Comparison of ENCODE assay signal across 1 cellular context in the genomic region with DNA sequence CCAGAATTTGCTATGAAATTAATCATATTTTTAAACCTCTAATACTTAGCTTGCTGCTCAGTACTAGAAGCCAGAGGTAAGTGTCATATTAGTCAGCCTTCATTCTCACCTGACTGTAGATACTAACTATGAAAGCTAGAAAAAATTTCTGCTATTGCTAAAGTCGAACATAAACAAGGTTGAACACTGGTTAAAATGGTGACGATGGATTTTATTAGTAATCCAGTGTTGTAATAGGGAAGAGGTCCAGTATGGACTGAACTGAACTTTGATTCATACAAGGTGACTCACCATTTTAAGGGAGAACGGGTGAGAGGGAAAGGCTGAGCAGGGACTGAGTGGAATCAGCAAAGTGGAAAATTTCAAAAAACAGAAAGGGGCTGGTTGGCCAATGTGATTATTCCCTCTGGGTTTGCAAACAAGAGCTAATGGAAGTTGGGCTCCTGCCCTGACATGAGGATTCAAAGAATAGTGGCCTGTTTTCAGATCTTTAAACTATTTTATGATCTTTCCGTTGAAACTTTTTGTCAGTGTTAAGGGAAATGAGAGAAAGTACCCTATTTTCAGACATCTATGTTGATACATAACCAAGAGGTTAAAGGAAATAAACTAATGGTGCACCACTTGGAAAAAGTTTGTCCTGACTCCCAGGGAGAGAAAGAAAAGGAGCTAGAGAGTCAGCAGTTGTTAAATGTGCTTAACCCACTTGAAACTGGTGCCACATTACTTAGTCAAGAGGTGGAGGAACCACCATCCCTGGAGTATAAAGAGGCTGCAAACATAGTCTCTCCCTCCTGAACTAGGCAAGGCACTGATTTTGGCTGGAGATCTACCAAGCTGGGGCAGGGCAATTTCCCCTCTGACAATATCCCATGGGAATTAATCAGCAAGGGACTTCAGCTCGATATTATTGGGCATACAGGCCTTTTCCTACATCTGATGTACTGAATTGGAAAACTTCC.
TF ChIP-seq lines count a peak whose summit lies in the region.

No MANE protein-coding gene starts in this region.

TF ChIP-seq in HepG2, 621 proteins besides CTCF, POLR2A, EP300 and RAD21 (continues in another document):
- TF ChIP-seq, protein P1, sequence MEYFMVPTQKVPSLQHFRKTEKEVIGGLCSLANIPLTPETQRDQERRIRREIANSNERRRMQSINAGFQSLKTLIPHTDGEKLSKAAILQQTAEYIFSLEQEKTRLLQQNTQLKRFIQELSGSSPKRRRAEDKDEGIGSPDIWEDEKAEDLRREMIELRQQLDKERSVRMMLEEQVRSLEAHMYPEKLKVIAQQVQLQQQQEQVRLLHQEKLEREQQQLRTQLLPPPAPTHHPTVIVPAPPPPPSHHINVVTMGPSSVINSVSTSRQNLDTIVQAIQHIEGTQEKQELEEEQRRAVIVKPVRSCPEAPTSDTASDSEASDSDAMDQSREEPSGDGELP (IDR thresholded peaks at IDR 0.05; ENCODE audit: borderline replicate concordance, low read depth): peak; percentile 57; the same call in 1 of the 2 replicates
- peak; percentile 42; the same call in 1 of the 2 replicates for TF ChIP-seq YEATS4 (CRISPR knock-in tag; IDR thresholded peaks at IDR 0.05; ENCODE audit: borderline replicate concordance)
- peak; percentile 94 for TF ChIP-seq TBX3 (IDR thresholded peaks at IDR 0.05; ENCODE audit: borderline replicate concordance)
- TF ChIP-seq, protein P2, sequence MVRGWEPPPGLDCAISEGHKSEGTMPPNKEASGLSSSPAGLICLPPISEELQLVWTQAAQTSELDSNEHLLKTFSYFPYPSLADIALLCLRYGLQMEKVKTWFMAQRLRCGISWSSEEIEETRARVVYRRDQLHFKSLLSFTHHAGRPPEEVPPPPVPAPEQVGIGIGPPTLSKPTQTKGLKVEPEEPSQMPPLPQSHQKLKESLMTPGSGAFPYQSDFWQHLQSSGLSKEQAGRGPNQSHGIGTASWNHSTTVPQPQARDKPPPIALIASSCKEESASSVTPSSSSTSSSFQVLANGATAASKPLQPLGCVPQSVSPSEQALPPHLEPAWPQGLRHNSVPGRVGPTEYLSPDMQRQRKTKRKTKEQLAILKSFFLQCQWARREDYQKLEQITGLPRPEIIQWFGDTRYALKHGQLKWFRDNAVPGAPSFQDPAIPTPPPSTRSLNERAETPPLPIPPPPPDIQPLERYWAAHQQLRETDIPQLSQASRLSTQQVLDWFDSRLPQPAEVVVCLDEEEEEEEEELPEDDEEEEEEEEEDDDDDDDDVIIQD (CRISPR knock-in tag; IDR thresholded peaks at IDR 0.05; ENCODE audit: low read depth): peak; percentile 30; the same call in 1 of the 2 replicates
- TF ChIP-seq ZNF292 (CRISPR knock-in tag; IDR thresholded peaks at IDR 0.05; ENCODE audit: borderline replicate concordance, low read depth): no peak
- TF ChIP-seq MED1 (CRISPR knock-in tag; IDR thresholded peaks at IDR 0.05): peak; percentile 99
- 0 out of 2 replicates have a peak, but pooled peaks have one; percentile 57 for TF ChIP-seq ARNTL (CRISPR knock-in tag; IDR thresholded peaks at IDR 0.05)
- peak; percentile 97 for TF ChIP-seq ZFP82 (CRISPR knock-in tag; IDR thresholded peaks at IDR 0.05; ENCODE audit: borderline replicate concordance)
- TF ChIP-seq XBP1 (CRISPR knock-in tag; IDR thresholded peaks at IDR 0.05): no peak
- peak; percentile 31; the same call in 1 of the 2 replicates for TF ChIP-seq KMT2B (CRISPR knock-in tag; IDR thresholded peaks at IDR 0.05)
- TF ChIP-seq HNRNPUL1 (IDR thresholded peaks at IDR 0.05; ENCODE audit: low read depth, low read length): no peak
- TF ChIP-seq DMAP1 (CRISPR knock-in tag; IDR thresholded peaks at IDR 0.05): peak; percentile 62; the same call in 1 of the 2 replicates
- TF ChIP-seq, protein P3, sequence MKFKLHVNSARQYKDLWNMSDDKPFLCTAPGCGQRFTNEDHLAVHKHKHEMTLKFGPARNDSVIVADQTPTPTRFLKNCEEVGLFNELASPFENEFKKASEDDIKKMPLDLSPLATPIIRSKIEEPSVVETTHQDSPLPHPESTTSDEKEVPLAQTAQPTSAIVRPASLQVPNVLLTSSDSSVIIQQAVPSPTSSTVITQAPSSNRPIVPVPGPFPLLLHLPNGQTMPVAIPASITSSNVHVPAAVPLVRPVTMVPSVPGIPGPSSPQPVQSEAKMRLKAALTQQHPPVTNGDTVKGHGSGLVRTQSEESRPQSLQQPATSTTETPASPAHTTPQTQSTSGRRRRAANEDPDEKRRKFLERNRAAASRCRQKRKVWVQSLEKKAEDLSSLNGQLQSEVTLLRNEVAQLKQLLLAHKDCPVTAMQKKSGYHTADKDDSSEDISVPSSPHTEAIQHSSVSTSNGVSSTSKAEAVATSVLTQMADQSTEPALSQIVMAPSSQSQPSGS (CRISPR knock-in tag; IDR thresholded peaks at IDR 0.05): peak; percentile 89
- TF ChIP-seq, protein P4, sequence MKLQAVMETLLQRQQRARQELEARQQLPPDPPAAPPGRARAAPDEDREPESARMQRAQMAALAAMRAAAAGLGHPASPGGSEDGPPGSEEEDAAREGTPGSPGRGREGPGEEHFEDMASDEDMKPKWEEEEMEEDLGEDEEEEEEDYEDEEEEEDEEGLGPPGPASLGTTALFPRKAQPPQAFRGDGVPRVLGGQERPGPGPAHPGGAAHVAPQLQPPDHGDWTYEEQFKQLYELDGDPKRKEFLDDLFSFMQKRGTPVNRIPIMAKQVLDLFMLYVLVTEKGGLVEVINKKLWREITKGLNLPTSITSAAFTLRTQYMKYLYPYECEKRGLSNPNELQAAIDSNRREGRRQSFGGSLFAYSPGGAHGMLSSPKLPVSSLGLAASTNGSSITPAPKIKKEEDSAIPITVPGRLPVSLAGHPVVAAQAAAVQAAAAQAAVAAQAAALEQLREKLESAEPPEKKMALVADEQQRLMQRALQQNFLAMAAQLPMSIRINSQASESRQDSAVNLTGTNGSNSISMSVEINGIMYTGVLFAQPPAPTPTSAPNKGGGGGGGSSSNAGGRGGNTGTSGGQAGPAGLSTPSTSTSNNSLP (IDR thresholded peaks at IDR 0.05; ENCODE audit: low read depth, low read length): peak; percentile 97
- peak; percentile 42; the same call in 1 of the 2 replicates for TF ChIP-seq LCORL (IDR thresholded peaks at IDR 0.05)
- TF ChIP-seq LCORL (CRISPR knock-in tag; IDR thresholded peaks at IDR 0.05): peak; percentile 28; the same call in 1 of the 2 replicates
- TF ChIP-seq ZNF850 (CRISPR knock-in tag; conservative IDR thresholded peaks at IDR 0.05): no peak
- no peak for TF ChIP-seq NCOA5 (CRISPR knock-in tag; IDR thresholded peaks at IDR 0.05)
- TF ChIP-seq ZNF3 (CRISPR knock-in tag; IDR thresholded peaks at IDR 0.05): 0 out of 2 replicates have a peak, but pooled peaks have one; percentile 34
- peak; percentile 69 for TF ChIP-seq POGZ (CRISPR knock-in tag; IDR thresholded peaks at IDR 0.05)
- TF ChIP-seq, protein P5, sequence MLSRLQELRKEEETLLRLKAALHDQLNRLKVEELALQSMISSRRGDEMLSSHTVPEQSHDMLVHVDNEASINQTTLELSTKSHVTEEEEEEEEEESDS (CRISPR knock-in tag; IDR thresholded peaks at IDR 0.05; ENCODE audit: borderline replicate concordance): no peak
- TF ChIP-seq RELA (CRISPR knock-in tag; IDR thresholded peaks at IDR 0.05): 0 out of 2 replicates have a peak, but pooled peaks have one; percentile 40
- peak; percentile 98 for TF ChIP-seq FOXK2 (IDR thresholded peaks at IDR 0.05)
- TF ChIP-seq KAT7 (CRISPR knock-in tag; IDR thresholded peaks at IDR 0.05; ENCODE audit: borderline replicate concordance): no peak
- 0 out of 2 replicates have a peak, but pooled peaks have one; percentile 56 for TF ChIP-seq SMARCC2 (IDR thresholded peaks at IDR 0.05)
- TF ChIP-seq SOX13 (IDR thresholded peaks at IDR 0.05): peak; percentile 60; the same call in 1 of the 2 replicates
- peak in 1 of 2 experiments; percentile 85; a peak in 2 of 4 replicates for TF ChIP-seq SOX13 (CRISPR knock-in tag; conservative IDR thresholded peaks at IDR 0.05 in 1 of 2, IDR thresholded peaks at IDR 0.05 in 1 of 2)
- TF ChIP-seq MED13 (CRISPR knock-in tag; IDR thresholded peaks at IDR 0.05): peak; percentile 83
- no peak for TF ChIP-seq ZNF550 (CRISPR knock-in tag; IDR thresholded peaks at IDR 0.05; ENCODE audit: borderline replicate concordance)
- TF ChIP-seq, protein P6, sequence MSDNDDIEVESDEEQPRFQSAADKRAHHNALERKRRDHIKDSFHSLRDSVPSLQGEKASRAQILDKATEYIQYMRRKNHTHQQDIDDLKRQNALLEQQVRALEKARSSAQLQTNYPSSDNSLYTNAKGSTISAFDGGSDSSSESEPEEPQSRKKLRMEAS (IDR thresholded peaks at IDR 0.05): peak; percentile 64; the same call in 1 of the 2 replicates
- TF ChIP-seq, protein P7, sequence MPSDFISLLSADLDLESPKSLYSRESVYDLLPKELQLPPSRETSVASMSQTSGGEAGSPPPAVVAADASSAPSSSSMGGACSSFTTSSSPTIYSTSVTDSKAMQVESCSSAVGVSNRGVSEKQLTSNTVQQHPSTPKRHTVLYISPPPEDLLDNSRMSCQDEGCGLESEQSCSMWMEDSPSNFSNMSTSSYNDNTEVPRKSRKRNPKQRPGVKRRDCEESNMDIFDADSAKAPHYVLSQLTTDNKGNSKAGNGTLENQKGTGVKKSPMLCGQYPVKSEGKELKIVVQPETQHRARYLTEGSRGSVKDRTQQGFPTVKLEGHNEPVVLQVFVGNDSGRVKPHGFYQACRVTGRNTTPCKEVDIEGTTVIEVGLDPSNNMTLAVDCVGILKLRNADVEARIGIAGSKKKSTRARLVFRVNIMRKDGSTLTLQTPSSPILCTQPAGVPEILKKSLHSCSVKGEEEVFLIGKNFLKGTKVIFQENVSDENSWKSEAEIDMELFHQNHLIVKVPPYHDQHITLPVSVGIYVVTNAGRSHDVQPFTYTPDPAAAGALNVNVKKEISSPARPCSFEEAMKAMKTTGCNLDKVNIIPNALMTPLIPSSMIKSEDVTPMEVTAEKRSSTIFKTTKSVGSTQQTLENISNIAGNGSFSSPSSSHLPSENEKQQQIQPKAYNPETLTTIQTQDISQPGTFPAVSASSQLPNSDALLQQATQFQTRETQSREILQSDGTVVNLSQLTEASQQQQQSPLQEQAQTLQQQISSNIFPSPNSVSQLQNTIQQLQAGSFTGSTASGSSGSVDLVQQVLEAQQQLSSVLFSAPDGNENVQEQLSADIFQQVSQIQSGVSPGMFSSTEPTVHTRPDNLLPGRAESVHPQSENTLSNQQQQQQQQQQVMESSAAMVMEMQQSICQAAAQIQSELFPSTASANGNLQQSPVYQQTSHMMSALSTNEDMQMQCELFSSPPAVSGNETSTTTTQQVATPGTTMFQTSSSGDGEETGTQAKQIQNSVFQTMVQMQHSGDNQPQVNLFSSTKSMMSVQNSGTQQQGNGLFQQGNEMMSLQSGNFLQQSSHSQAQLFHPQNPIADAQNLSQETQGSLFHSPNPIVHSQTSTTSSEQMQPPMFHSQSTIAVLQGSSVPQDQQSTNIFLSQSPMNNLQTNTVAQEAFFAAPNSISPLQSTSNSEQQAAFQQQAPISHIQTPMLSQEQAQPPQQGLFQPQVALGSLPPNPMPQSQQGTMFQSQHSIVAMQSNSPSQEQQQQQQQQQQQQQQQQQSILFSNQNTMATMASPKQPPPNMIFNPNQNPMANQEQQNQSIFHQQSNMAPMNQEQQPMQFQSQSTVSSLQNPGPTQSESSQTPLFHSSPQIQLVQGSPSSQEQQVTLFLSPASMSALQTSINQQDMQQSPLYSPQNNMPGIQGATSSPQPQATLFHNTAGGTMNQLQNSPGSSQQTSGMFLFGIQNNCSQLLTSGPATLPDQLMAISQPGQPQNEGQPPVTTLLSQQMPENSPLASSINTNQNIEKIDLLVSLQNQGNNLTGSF (CRISPR knock-in tag; IDR thresholded peaks at IDR 0.05): 0 out of 2 replicates have a peak, but pooled peaks have one; percentile 12
- no peak for TF ChIP-seq MAZ (IDR thresholded peaks at IDR 0.05; ENCODE audit: borderline replicate concordance, low read depth, low read length)
- 0 out of 2 replicates have a peak, but pooled peaks have one; percentile 16 for TF ChIP-seq MAZ (CRISPR knock-in tag; IDR thresholded peaks at IDR 0.05; ENCODE audit: low read depth)
- 0 out of 2 replicates have a peak, but pooled peaks have one; percentile 18 for TF ChIP-seq ZNF556 (CRISPR knock-in tag; IDR thresholded peaks at IDR 0.05; ENCODE audit: borderline replicate concordance)
- TF ChIP-seq, protein P8, sequence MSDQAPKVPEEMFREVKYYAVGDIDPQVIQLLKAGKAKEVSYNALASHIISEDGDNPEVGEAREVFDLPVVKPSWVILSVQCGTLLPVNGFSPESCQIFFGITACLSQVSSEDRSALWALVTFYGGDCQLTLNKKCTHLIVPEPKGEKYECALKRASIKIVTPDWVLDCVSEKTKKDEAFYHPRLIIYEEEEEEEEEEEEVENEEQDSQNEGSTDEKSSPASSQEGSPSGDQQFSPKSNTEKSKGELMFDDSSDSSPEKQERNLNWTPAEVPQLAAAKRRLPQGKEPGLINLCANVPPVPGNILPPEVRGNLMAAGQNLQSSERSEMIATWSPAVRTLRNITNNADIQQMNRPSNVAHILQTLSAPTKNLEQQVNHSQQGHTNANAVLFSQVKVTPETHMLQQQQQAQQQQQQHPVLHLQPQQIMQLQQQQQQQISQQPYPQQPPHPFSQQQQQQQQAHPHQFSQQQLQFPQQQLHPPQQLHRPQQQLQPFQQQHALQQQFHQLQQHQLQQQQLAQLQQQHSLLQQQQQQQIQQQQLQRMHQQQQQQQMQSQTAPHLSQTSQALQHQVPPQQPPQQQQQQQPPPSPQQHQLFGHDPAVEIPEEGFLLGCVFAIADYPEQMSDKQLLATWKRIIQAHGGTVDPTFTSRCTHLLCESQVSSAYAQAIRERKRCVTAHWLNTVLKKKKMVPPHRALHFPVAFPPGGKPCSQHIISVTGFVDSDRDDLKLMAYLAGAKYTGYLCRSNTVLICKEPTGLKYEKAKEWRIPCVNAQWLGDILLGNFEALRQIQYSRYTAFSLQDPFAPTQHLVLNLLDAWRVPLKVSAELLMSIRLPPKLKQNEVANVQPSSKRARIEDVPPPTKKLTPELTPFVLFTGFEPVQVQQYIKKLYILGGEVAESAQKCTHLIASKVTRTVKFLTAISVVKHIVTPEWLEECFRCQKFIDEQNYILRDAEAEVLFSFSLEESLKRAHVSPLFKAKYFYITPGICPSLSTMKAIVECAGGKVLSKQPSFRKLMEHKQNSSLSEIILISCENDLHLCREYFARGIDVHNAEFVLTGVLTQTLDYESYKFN (CRISPR knock-in tag; conservative IDR thresholded peaks at IDR 0.05): peak; percentile 92
- TF ChIP-seq, protein P9, sequence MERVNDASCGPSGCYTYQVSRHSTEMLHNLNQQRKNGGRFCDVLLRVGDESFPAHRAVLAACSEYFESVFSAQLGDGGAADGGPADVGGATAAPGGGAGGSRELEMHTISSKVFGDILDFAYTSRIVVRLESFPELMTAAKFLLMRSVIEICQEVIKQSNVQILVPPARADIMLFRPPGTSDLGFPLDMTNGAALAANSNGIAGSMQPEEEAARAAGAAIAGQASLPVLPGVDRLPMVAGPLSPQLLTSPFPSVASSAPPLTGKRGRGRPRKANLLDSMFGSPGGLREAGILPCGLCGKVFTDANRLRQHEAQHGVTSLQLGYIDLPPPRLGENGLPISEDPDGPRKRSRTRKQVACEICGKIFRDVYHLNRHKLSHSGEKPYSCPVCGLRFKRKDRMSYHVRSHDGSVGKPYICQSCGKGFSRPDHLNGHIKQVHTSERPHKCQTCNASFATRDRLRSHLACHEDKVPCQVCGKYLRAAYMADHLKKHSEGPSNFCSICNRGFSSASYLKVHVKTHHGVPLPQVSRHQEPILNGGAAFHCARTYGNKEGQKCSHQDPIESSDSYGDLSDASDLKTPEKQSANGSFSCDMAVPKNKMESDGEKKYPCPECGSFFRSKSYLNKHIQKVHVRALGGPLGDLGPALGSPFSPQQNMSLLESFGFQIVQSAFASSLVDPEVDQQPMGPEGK (CRISPR knock-in tag; IDR thresholded peaks at IDR 0.05): peak; percentile 23; the same call in 1 of the 2 replicates
- TF ChIP-seq ZKSCAN8 (CRISPR knock-in tag; IDR thresholded peaks at IDR 0.05; ENCODE audit: borderline replicate concordance): peak; percentile 74; the same call in 1 of the 2 replicates
- peak; percentile 72; the same call in 1 of the 2 replicates for TF ChIP-seq BHLHE40 (IDR thresholded peaks at IDR 0.05; ENCODE audit: low read length)
- TF ChIP-seq NAIF1 (CRISPR knock-in tag; IDR thresholded peaks at IDR 0.05; ENCODE audit: borderline replicate concordance): 0 out of 2 replicates have a peak, but pooled peaks have one; percentile 27
